7 cellular contexts compared by ENCODE assay signal in the genomic region with DNA sequence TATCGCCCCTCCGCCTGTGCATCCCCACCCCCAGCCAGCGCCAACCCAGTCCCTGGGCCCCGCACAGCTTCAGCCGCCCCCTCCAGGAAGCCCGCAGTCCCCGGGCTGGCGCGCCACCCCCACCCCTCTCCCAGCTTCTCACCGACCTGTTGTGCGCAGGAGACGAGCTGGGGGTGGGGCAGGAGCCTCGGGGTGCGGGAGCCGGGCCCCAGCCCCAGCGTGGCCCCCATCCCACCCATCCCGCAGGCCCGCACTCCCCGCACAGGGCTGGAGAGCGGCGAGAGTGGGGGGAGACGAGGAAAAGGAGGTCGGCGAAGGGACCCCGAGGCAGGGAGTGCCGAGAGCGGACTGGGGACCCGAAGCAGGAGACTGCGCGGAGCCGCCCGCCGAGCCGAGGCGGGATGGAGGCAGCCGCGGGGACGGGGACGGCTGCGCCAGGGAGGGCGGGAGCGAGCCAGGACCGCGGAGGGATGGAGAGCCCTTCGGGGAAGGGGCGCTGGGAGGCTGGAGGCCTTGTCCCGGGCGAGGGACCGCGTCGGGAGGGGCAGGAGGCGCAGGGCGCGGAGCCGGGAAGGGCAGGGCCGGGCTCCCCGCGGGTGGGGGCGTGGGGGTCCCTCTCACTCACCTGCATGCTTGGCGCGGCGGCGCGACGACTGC. TPM values are rescaled to one million over a fixed set of nuclear protein-coding genes. Genes with fewer than 3 reads are reported as not detected.
DNase-seq lines count a peak whose midpoint lies in the region; TF ChIP-seq lines count a peak whose summit lies in the region.

No MANE protein-coding gene starts in this region.

- no peaks in the 10 kb centered on the region for H3K9me3 Mint-ChIP-seq in osteocyte (ENCODE audit: unreplicated experiment)

- TF ChIP-seq POLR2A in esophagus squamous epithelium (IDR thresholded peaks at IDR 0.05) = no peak

- H3K36me3 ChIP-seq in HEK293 (ENCODE audit: control insufficient read depth in 2 of 2, insufficient read depth in 1 of 2, low read length in 2 of 2) = peaks cover 0 to 9% of the 10 kb centered on the region in 2 experiments; a peak in 1 of 3 replicates
- H3K36me3 ChIP-seq in esophagus squamous epithelium = no peaks in the 10 kb centered on the region

- H3K36me3 Mint-ChIP-seq in osteocyte (ENCODE audit: unreplicated experiment) = no peaks in the 10 kb centered on the region

- POLR2A ChIA-PET in HEK293 (lab: Yijun Ruan, JAX) = interaction anchor here (0.6 to 2.5 kb wide), 2 partner anchors 11 to 65 kb away, joined by 5 to 16 read pairs; partner anchors contain the start of gene ZNF384

- H3K9me3 ChIP-seq in HEK293 (ENCODE audit: control insufficient read depth, insufficient read depth, low read depth, low read length) (no peaks in the 10 kb centered on the region), esophagus squamous epithelium (no peaks in the 10 kb centered on the region)

- peak; percentile 13 for DNase-seq in activated CD4-positive, alpha-beta T cell treated with anti-CD3 and anti-CD28 coated beads, Interleukin-2, amount 50 U/mL, for 1 hour
- no peak for DNase-seq in esophagus squamous epithelium (lab: John Stamatoyannopoulos, UW)
- no peak for DNase-seq in osteocyte (ENCODE audit: extremely low spot score, unreplicated experiment)
- no peak for DNase-seq in hepatic stellate cell (ENCODE audit: low spot score)
- DNase-seq in GF-D8 (lab: John Stamatoyannopoulos, UW) = no peak
- DNase-seq in NCI-H524 treated with DMSO at 0.1 percent for 48 hours (lab: John Stamatoyannopoulos, UW) = no peak

- intact Hi-C loops in esophagus squamous epithelium (cut with DNase I) = no loop called here

- WGBS in esophagus squamous epithelium, 2 donors = 6% methylated on average over 3 of the region's 65 CpGs; no CpG with 5 or more reads in 1 of the 2 donors

- no peak overlapping the region for H3K27ac Mint-ChIP-seq in osteocyte (ENCODE audit: unreplicated experiment)

- H3K27me3 Mint-ChIP-seq in osteocyte (ENCODE audit: unreplicated experiment) = peaks cover 47% of the 10 kb centered on the region

- peak overlapping the region; percentile 55 for H3K4me3 ChIP-seq in HEK293 (ENCODE audit: low read depth, low read length)
- H3K4me3 ChIP-seq in esophagus squamous epithelium = peak overlapping the region; percentile 15 to 68 (median 44)

- H3K4me3 Mint-ChIP-seq in osteocyte (ENCODE audit: unreplicated experiment) = peak overlapping the region; percentile 74

- no peak for TF ChIP-seq CTCF in HEK293 (tag by site-specific recombination; IDR thresholded peaks at IDR 0.05)
- no peak for TF ChIP-seq CTCF in esophagus squamous epithelium (IDR thresholded peaks at IDR 0.05)
- no peak for TF ChIP-seq CTCF in osteocyte (IDR thresholded peaks at IDR 0.05)

- peak overlapping the region; percentile 24; the same call in 1 of the 2 replicates for H3K27ac ChIP-seq in HEK293 (ENCODE audit: extremely low read depth, low read depth, low read length)
- H3K27ac ChIP-seq in esophagus squamous epithelium = no peak overlapping the region

- H3K4me1 ChIP-seq in HEK293 (ENCODE audit: control insufficient read depth, insufficient read depth, low read length) = no peaks in the 10 kb centered on the region
- H3K4me1 ChIP-seq in esophagus squamous epithelium = peaks cover 11 to 18% (median 15%) of the 10 kb centered on the region in 3 donors

- H3K27me3 ChIP-seq in esophagus squamous epithelium = peaks cover 5 to 97% (median 21%) of the 10 kb centered on the region in 4 donors

- CTCF ChIA-PET in HEK293 (lab: Yijun Ruan, JAX) = interaction anchor here (1.3 kb wide), 1 partner anchor 82 kb away, joined by 9 read pairs; no protein-coding TSS in a partner anchor

- H3K4me1 Mint-ChIP-seq in osteocyte (ENCODE audit: unreplicated experiment) = peaks cover 17% of the 10 kb centered on the region

TF ChIP-seq in HEK293, 187 proteins besides CTCF, POLR2A, EP300 and RAD21 (continues in another document):
- TF ChIP-seq YY2 (tag by site-specific recombination; IDR thresholded peaks at IDR 0.05) (peak; percentile 13; the same call in 1 of the 2 replicates), ZNF621 (tag by site-specific recombination; IDR thresholded peaks at IDR 0.05) (no peak), ZNF335 (tag by site-specific recombination; conservative IDR thresholded peaks at IDR 0.05) (peak; percentile 17), ZSCAN16 (tag by site-specific recombination; IDR thresholded peaks at IDR 0.05) (no peak), ZNF530 (tag by site-specific recombination; IDR thresholded peaks at IDR 0.05; ENCODE audit: low read depth) (no peak), GLIS2 (tag by site-specific recombination; IDR thresholded peaks at IDR 0.05) (peak; percentile 58; the same call in 1 of the 2 replicates), ZXDB (tag by site-specific recombination; IDR thresholded peaks at IDR 0.05) (0 out of 2 replicates have a peak, but pooled peaks have one; percentile 10), KLF1 (tag by site-specific recombination; IDR thresholded peaks at IDR 0.05) (0 out of 2 replicates have a peak, but pooled peaks have one; percentile 31), PBX3 (CRISPR knock-in tag; IDR thresholded peaks at IDR 0.05) (no peak), ZNF660 (tag by site-specific recombination; IDR thresholded peaks at IDR 0.05) (no peak), ZNF341 (tag by site-specific recombination; IDR thresholded peaks at IDR 0.05; ENCODE audit: low read depth) (0 out of 2 replicates have a peak, but pooled peaks have one; percentile 8), EGR2 (tag by site-specific recombination; IDR thresholded peaks at IDR 0.05; ENCODE audit: low read depth) (peak; percentile 37; the same call in 1 of the 2 replicates), ZNF777 (tag by site-specific recombination; IDR thresholded peaks at IDR 0.05; ENCODE audit: borderline replicate concordance) (peak; percentile 46; the same call in 1 of the 2 replicates), ZNF626 (tag by site-specific recombination; IDR thresholded peaks at IDR 0.05) (no peak), ZBTB48 (tag by site-specific recombination; IDR thresholded peaks at IDR 0.05) (peak; percentile 49; the same call in 1 of the 2 replicates), ZNF133 (tag by site-specific recombination; IDR thresholded peaks at IDR 0.05) (no peak), ZBTB20 (tag by site-specific recombination; IDR thresholded peaks at IDR 0.05) (peak; percentile 47; the same call in 1 of the 2 replicates), ZNF529 (tag by site-specific recombination; IDR thresholded peaks at IDR 0.05; ENCODE audit: insufficient replicate concordance) (no peak), SP2 (tag by site-specific recombination; IDR thresholded peaks at IDR 0.05) (peak; percentile 21; the same call in 1 of the 2 replicates), ZNF37A (tag by site-specific recombination; IDR thresholded peaks at IDR 0.05) (no peak), ZNF239 (tag by site-specific recombination; IDR thresholded peaks at IDR 0.05) (no peak)
- TF ChIP-seq, protein P1, sequence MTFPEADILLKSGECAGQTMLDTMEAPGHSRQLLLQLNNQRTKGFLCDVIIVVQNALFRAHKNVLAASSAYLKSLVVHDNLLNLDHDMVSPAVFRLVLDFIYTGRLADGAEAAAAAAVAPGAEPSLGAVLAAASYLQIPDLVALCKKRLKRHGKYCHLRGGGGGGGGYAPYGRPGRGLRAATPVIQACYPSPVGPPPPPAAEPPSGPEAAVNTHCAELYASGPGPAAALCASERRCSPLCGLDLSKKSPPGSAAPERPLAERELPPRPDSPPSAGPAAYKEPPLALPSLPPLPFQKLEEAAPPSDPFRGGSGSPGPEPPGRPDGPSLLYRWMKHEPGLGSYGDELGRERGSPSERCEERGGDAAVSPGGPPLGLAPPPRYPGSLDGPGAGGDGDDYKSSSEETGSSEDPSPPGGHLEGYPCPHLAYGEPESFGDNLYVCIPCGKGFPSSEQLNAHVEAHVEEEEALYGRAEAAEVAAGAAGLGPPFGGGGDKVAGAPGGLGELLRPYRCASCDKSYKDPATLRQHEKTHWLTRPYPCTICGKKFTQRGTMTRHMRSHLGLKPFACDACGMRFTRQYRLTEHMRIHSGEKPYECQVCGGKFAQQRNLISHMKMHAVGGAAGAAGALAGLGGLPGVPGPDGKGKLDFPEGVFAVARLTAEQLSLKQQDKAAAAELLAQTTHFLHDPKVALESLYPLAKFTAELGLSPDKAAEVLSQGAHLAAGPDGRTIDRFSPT (tag by site-specific recombination; IDR thresholded peaks at IDR 0.05) = no peak
- TF ChIP-seq, protein P2, sequence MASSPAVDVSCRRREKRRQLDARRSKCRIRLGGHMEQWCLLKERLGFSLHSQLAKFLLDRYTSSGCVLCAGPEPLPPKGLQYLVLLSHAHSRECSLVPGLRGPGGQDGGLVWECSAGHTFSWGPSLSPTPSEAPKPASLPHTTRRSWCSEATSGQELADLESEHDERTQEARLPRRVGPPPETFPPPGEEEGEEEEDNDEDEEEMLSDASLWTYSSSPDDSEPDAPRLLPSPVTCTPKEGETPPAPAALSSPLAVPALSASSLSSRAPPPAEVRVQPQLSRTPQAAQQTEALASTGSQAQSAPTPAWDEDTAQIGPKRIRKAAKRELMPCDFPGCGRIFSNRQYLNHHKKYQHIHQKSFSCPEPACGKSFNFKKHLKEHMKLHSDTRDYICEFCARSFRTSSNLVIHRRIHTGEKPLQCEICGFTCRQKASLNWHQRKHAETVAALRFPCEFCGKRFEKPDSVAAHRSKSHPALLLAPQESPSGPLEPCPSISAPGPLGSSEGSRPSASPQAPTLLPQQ (tag by site-specific recombination; IDR thresholded peaks at IDR 0.05) = peak; percentile 51

RNA-seq across cellular contexts. Expression of gene PIANP, which starts 0.5 kb away (rescaled TPM):
- total RNA-seq in esophagus squamous epithelium (under 1 TPM in 2 of 4 donors, not detected in 2; 0.11 to 0.19 TPM), osteocyte (3.9 and 5.2 TPM in 2 replicates)

RNA-seq across cellular contexts. Expression of gene ZNF384, which starts 10.9 kb away (rescaled TPM):
- total RNA-seq in esophagus squamous epithelium = 10 to 100 TPM; 19.6 to 36.2 (median 26.8) TPM
- total RNA-seq in osteocyte = 66.6 and 68.3 TPM in 2 replicates

RNA-seq across cellular contexts. Expression of gene COPS7A, which starts 23.7 kb away (rescaled TPM):
- total RNA-seq in esophagus squamous epithelium (10 to 100 TPM; 39.6 to 57.5 (median 49.1) TPM), osteocyte (61.4 and 73.0 TPM in 2 replicates)

RNA-seq across cellular contexts. Expression of gene ING4, which starts 37.2 kb away (rescaled TPM):
- 10 to 100 TPM in 3 of 4 donors, 1 to 10 TPM in 1; 8.3 to 37.0 (median 26.9) TPM for total RNA-seq in esophagus squamous epithelium
- 56.7 and 58.8 TPM in 2 replicates for total RNA-seq in osteocyte

RNA-seq across cellular contexts. Expression of gene MLF2, which starts 52.8 kb away (rescaled TPM):
- total RNA-seq in esophagus squamous epithelium (100 to 1,000 TPM; 158 to 170 (median 162) TPM), osteocyte (141 and 162 TPM in 2 replicates)
